In genomic region chr11:119016216-119017009, GRCh38 we compare ENCODE assay signal across 1 cellular context.
TF ChIP-seq lines count a peak whose summit lies in the region.

No MANE protein-coding gene starts in this region.

TF ChIP-seq in K562, 482 proteins besides CTCF, POLR2A, EP300 and RAD21:
- TF ChIP-seq POLR2B (IDR thresholded peaks at IDR 0.05; ENCODE audit: low read depth, partially characterized antibody): peak; percentile 25
- 0 out of 2 replicates have a peak, but pooled peaks have one; percentile 11 for TF ChIP-seq HNRNPUL1 (IDR thresholded peaks at IDR 0.05; ENCODE audit: low read length)
- no peak for TF ChIP-seq KDM5B (IDR thresholded peaks at IDR 0.05; ENCODE audit: insufficient replicate concordance, low read depth, low read length)
- TF ChIP-seq SOX6 (IDR thresholded peaks at IDR 0.05): no peak
- no peak for TF ChIP-seq ZNF280B (CRISPR knock-in tag; IDR thresholded peaks at IDR 0.05)
- TF ChIP-seq SRF (CRISPR knock-in tag; IDR thresholded peaks at IDR 0.05): no peak
- TF ChIP-seq POLR2AphosphoS5 (IDR thresholded peaks at IDR 0.05; ENCODE audit: control insufficient read depth, insufficient read depth, low read depth, low read length): peak; percentile 29; the same call in 1 of the 2 replicates
- peak; percentile 71 for TF ChIP-seq RBFOX2 (IDR thresholded peaks at IDR 0.05; ENCODE audit: low read depth, low read length)
- 0 out of 2 replicates have a peak, but pooled peaks have one; percentile 38 for TF ChIP-seq POLR2H (tag; IDR thresholded peaks at IDR 0.05; ENCODE audit: low read depth)
- TF ChIP-seq SIN3A (IDR thresholded peaks at IDR 0.05; ENCODE audit: borderline replicate concordance in 2 of 2, control insufficient read depth in 1 of 2, low read depth in 2 of 2, low read length in 2 of 2): peak in 1 of 2 experiments; percentile 13; a peak in 1 of 4 replicates
- TF ChIP-seq POLR2G (IDR thresholded peaks at IDR 0.05; ENCODE audit: low read depth, low read length): peak; percentile 47; the same call in 1 of the 2 replicates
